ENCODE assay signal across 8 cellular contexts in genomic region chr5:108728566-108729305, GRCh38. TPM values are rescaled to one million over a fixed set of nuclear protein-coding genes. Genes with fewer than 3 reads are reported as not detected.
A peak's percentile ranks its signal among the peaks of the same experiment; 100 is the strongest.
DNase-seq lines count a peak whose midpoint lies in the region; ATAC-seq and TF ChIP-seq lines count a peak whose summit lies in the region.

No MANE protein-coding gene starts in this region.

- no peak overlapping the region for H3K18ac ChIP-seq in mesenchymal stem cell (ENCODE audit: low read depth in 1 of 2, low read length in 2 of 2)

- H2BK12ac ChIP-seq in mesenchymal stem cell (ENCODE audit: low read length in 2 of 2), result no peak overlapping the region

- H4K20me1 ChIP-seq in SK-N-SH (ENCODE audit: insufficient read depth), result no peaks in the 10 kb centered on the region

- POLR2A ChIA-PET in SK-N-SH (lab: Yijun Ruan, JAX), result interaction anchor here (0.7 to 3.0 kb wide), 8 partner anchors 10 to 681 kb away, joined by 3 to 24 read pairs (median 5); partner anchors contain the start of genes FER and PJA2

- H3K4ac ChIP-seq in mesenchymal stem cell (ENCODE audit: low read depth in 1 of 2, low read length in 2 of 2), result no peak overlapping the region

- CTCF ChIA-PET in SK-N-SH (lab: Yijun Ruan, JAX), result interaction anchor here (0.7 to 2.0 kb wide), 7 partner anchors 13 to 468 kb away, joined by 3 to 10 read pairs (median 4); partner anchors contain the start of gene FER

- no peaks in the 10 kb centered on the region for H3K79me1 ChIP-seq in mesenchymal stem cell (replicated peaks; ENCODE audit: low read length, poor library complexity, severe bottlenecking)

- 60% methylated on average over 15 of the region's 15 CpGs for WGBS in SK-N-SH (ENCODE audit: low lambda C conversion rate)
- 63% methylated on average over 10 of the region's 15 CpGs for WGBS in mesenchymal stem cell

- no peak overlapping the region for H4K91ac ChIP-seq in mesenchymal stem cell (ENCODE audit: low read length)

- H3K27me3 ChIP-seq in SK-N-SH (ENCODE audit: insufficient read depth), result no peaks in the 10 kb centered on the region
- no peaks in the 10 kb centered on the region for H3K27me3 ChIP-seq in brain microvascular endothelial cell (replicated peaks)
- H3K27me3 ChIP-seq in mesenchymal stem cell (ENCODE audit: control insufficient read depth in 1 of 2, insufficient read depth in 1 of 2, low read length in 2 of 2), result no peaks in the 10 kb centered on the region

- H3K9me3 ChIP-seq in SK-N-SH, result no peaks in the 10 kb centered on the region
- H3K9me3 ChIP-seq in mesenchymal stem cell (ENCODE audit: control insufficient read depth, low read length), result no peaks in the 10 kb centered on the region

- H3K36me3 ChIP-seq in SK-N-SH (replicated peaks in 1 of 2; ENCODE audit: control insufficient read depth in 1 of 2, insufficient read depth in 2 of 2, low read length in 1 of 2), result no peaks in the 10 kb centered on the region
- H3K36me3 ChIP-seq in brain microvascular endothelial cell (replicated peaks), result no peaks in the 10 kb centered on the region
- no peaks in the 10 kb centered on the region for H3K36me3 ChIP-seq in mesenchymal stem cell (ENCODE audit: control insufficient read depth in 1 of 2, insufficient read depth in 2 of 2, low read depth in 1 of 2, low read length in 2 of 2)

- no peak overlapping the region for H2AK5ac ChIP-seq in mesenchymal stem cell (ENCODE audit: low read length, severe bottlenecking)

- peak; percentile 31 for DNase-seq in SK-N-SH
- no peak for DNase-seq in brain microvascular endothelial cell
- no peak for DNase-seq in mesenchymal stem cell
- peak; percentile 70 for DNase-seq in stimulated activated naive CD8-positive, alpha-beta T cell treated with anti-CD3 and anti-CD28 coated beads, Interleukin-15, Interleukin-2, amounts not matched to agents 100 U/mL and 50 U/mL, for 24 hours
- no peak for DNase-seq in NCI-H2227 treated with DMSO at 0.1 percent for 48 hours (lab: John Stamatoyannopoulos, UW)
- no peak for DNase-seq in KG1 (lab: John Stamatoyannopoulos, UW)

- H3F3A ChIP-seq in SK-N-SH (replicated peaks; ENCODE audit: insufficient read depth), result peaks cover 3% of the 10 kb centered on the region

- no peak for TF ChIP-seq RAD21 in SK-N-SH (IDR thresholded peaks at IDR 0.05; ENCODE audit: low read length)

- H4K8ac ChIP-seq in mesenchymal stem cell (ENCODE audit: low read length), result no peak overlapping the region

- H3K23ac ChIP-seq in mesenchymal stem cell (ENCODE audit: low read length in 2 of 2), result no peak overlapping the region

- H2BK15ac ChIP-seq in mesenchymal stem cell (ENCODE audit: low read depth, poor library complexity, severe bottlenecking), result no peak overlapping the region

- ATAC-seq in GM18873 (IDR thresholded peaks at IDR 0.05; ENCODE audit: low FRiP score, unreplicated experiment) (peak; percentile 26), HG02938 (IDR thresholded peaks at IDR 0.05; ENCODE audit: unreplicated experiment) (peak; percentile 28)
- peak; percentile 75 for ATAC-seq in stimulated activated naive CD8-positive, alpha-beta T cell treated with anti-CD3 and anti-CD28 coated beads, Interleukin-15, Interleukin-2, amounts not matched to agents 100 U/mL and 50 U/mL, for 24 hours

- no peak overlapping the region for H2BK120ac ChIP-seq in mesenchymal stem cell (ENCODE audit: low read depth, low read length)

- H3K4me3 ChIP-seq in SK-N-SH (ENCODE audit: low read depth in 2 of 2, low read length in 1 of 2), result peak overlapping the region; percentile 77 to 83
- peak overlapping the region; percentile 82 for H3K4me3 ChIP-seq in brain microvascular endothelial cell (ENCODE audit: low read depth, low read length)
- H3K4me3 ChIP-seq in mesenchymal stem cell (ENCODE audit: insufficient read depth in 1 of 2, low read depth in 1 of 2, low read length in 2 of 2), result peak overlapping the region; percentile 79 to 88

- H3K14ac ChIP-seq in mesenchymal stem cell (ENCODE audit: low read length in 2 of 2), result no peak overlapping the region

- H2BK5ac ChIP-seq in mesenchymal stem cell (ENCODE audit: low read depth, low read length, poor library complexity, severe bottlenecking), result no peak overlapping the region

- H3K9ac ChIP-seq in SK-N-SH (peak overlapping the region; percentile 80), mesenchymal stem cell (ENCODE audit: low read length) (peak overlapping the region; percentile 98)

- H3K79me2 ChIP-seq in SK-N-SH (ENCODE audit: insufficient read depth), result no peaks in the 10 kb centered on the region

- TF ChIP-seq EP300 in SK-N-SH (IDR thresholded peaks at IDR 0.05; ENCODE audit: borderline replicate concordance in 1 of 2, low read depth in 1 of 2, low read length in 1 of 2), result 0 out of 4 replicates have a peak, but pooled peaks of 1 of the 2 experiments have one; percentile 0

- H3K4me2 ChIP-seq in SK-N-SH (peak overlapping the region; percentile 86), mesenchymal stem cell (ENCODE audit: low read length, poor library complexity, severe bottlenecking) (peak overlapping the region; percentile 76)

- H3K27ac ChIP-seq in SK-N-SH (ENCODE audit: low read depth in 2 of 2, low read length in 1 of 2) (peak overlapping the region; percentile 71 to 92), brain microvascular endothelial cell (peak overlapping the region; percentile 56), mesenchymal stem cell (ENCODE audit: low read length, poor library complexity, severe bottlenecking) (peak overlapping the region; percentile 57)

- no peaks in the 10 kb centered on the region for H3K9me2 ChIP-seq in SK-N-SH

- peak overlapping the region; percentile 98 for H2AFZ ChIP-seq in SK-N-SH (ENCODE audit: low read depth)
- no peak overlapping the region for H2AFZ ChIP-seq in mesenchymal stem cell (ENCODE audit: low read depth, low read length)

- H3K4me1 ChIP-seq in SK-N-SH (ENCODE audit: control insufficient read depth in 1 of 2, insufficient read depth in 2 of 2, low read depth in 1 of 2, low read length in 1 of 2), result peaks cover 6 to 13% of the 10 kb centered on the region in 2 experiments; a peak in 3 of 4 replicates
- H3K4me1 ChIP-seq in mesenchymal stem cell (ENCODE audit: control insufficient read depth, insufficient read depth, low read depth, low read length), result peaks cover 4% of the 10 kb centered on the region

- in situ Hi-C loops in brain microvascular endothelial cell (cut with HindIII; ENCODE audit: low pct_ligation_motif_present, low sequenced_read_pairs), result no loop called here

- TF ChIP-seq CTCF in SK-N-SH (IDR thresholded peaks at IDR 0.05), result no peak
- TF ChIP-seq CTCF in brain microvascular endothelial cell (IDR thresholded peaks at IDR 0.05; ENCODE audit: low read depth, low read length, missing control alignments), result no peak

TF ChIP-seq in SK-N-SH, 30 proteins besides CTCF, POLR2A, EP300 and RAD21 (continues in another document):
- TF ChIP-seq RFX5 (IDR thresholded peaks at IDR 0.05; ENCODE audit: low read length), result no peak
- no peak for TF ChIP-seq RCOR1 (IDR thresholded peaks at IDR 0.05; ENCODE audit: low read length)
- no peak for TF ChIP-seq USF1 (IDR thresholded peaks at IDR 0.05; ENCODE audit: borderline replicate concordance, low read depth)
- TF ChIP-seq USF2 (IDR thresholded peaks at IDR 0.05; ENCODE audit: borderline replicate concordance, low read depth, low read length), result no peak
- TF ChIP-seq GABPA (IDR thresholded peaks at IDR 0.05; ENCODE audit: low read depth), result no peak
- TF ChIP-seq FOXJ3 (CRISPR knock-in tag; IDR thresholded peaks at IDR 0.05), result no peak; the same call in 1 of the 2 replicates
- no peak for TF ChIP-seq YY1 (IDR thresholded peaks at IDR 0.05; ENCODE audit: low read depth)
- TF ChIP-seq REST (IDR thresholded peaks at IDR 0.05; ENCODE audit: low read depth, low read length), result no peak
- no peak for TF ChIP-seq CHD2 (IDR thresholded peaks at IDR 0.05; ENCODE audit: low read length, partially characterized antibody)

RNA-seq across cellular contexts. Expression of gene FER, which starts 19.0 kb away (rescaled TPM):
- polyA plus RNA-seq in SK-N-SH (2012; rRNA removed), result 1.8 and 2.5 TPM in 2 replicates
- polyA plus RNA-seq in SK-N-SH (2012; cell fraction: cytosol; rRNA removed), result 2.5 TPM in 2 replicates
- 2.5 and 5.6 TPM in 2 replicates for polyA plus RNA-seq in SK-N-SH (2012; cell fraction: nucleus; rRNA removed)
- 11.6 TPM for polyA plus RNA-seq in mesenchymal stem cell (2013, experiment 1 of 2)
- polyA plus RNA-seq in mesenchymal stem cell (2013, experiment 2 of 2), result 9.9 TPM

Comparison
In these comparisons a context has a peak if more than half of its experiments do, and no peak if none do; other contexts are left out.
1. DNase-seq: peak in SK-N-SH (single experiment) and stimulated activated naive CD8-positive, alpha-beta T cell treated with anti-CD3 and anti-CD28 coated beads, Interleukin-15, Interleukin-2, amounts not matched to agents 100 U/mL and 50 U/mL, for 24 hours (single experiment); none in brain microvascular endothelial cell (single experiment), mesenchymal stem cell (single experiment), NCI-H2227 treated with DMSO at 0.1 percent for 48 hours (single experiment) and KG1 (single experiment).
2. Peak in every context shown above with its lines, with median percentiles within 50 percentile points of each other: ATAC-seq, H3K27ac ChIP-seq and H3K4me3 ChIP-seq.